ENCODE assay signal across 30 cellular contexts in the genomic region with DNA sequence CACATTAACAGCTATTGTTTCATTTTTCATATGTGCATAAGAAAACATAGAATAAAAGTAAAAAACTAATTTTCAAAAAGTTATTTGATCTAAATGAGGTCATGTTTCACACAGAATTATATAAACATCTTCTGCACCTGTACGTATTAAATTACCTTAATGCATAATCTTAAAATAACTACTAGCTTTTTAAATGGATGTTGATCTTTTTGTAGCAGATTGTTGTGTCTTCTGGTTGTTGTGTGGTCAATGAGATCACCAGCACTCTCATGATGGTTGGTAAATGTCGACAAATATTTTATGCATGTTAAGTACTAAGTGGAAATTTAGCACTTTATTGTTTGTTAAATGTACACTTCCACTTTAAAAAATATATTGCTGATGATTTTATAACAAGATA.
"Had no signal": no experiment of that assay in that cellular context is flagged by ENCODE, and none has a peak within 500 bp of the region (broad histone marks: within the 10 kb centered on the region; RNA-seq: fewer than 3 reads in every experiment).

No MANE protein-coding gene starts in this region.

- H3K4me3 Mint-ChIP-seq: mesothelial cell of epicardium; naive B cell; natural killer cell; nephron progenitor cell; neural progenitor cell; stimulated activated naive CD8-positive, alpha-beta T cell treated with anti-CD3 and anti-CD28 coated beads, Interleukin-15, Interleukin-2, amounts not matched to agents 100 ng/mL and 50 ng/mL, for 24 hours had no signal

- H3K4me2 ChIP-seq: neural progenitor cell, smooth muscle cell had no signal

- H3K36me3 ChIP-seq: ovary, right atrium auricular region, right lobe of liver had no signal

- FAIRE-seq: kidney, urothelium cell line had no signal

- ATAC-seq: left colon, left lung, natural killer cell, right lobe of liver, upper lobe of right lung had no signal

- H3K4me1 ChIP-seq: left lung, neural progenitor cell, right atrium auricular region, suprapubic skin, tibial artery, upper lobe of right lung had no signal

- H3K4me3 ChIP-seq: left lung, lung, neural progenitor cell, ovary, right atrium auricular region, right lobe of liver, smooth muscle cell, suprapubic skin, thoracic aorta, tibial artery, upper lobe of right lung had no signal

- H3K9me3 ChIP-seq: left lung, neutrophil, ovary, right atrium auricular region, right lobe of liver, suprapubic skin, thoracic aorta, tibial artery, upper lobe of right lung had no signal

- H3K27me3 ChIP-seq: left lung, neural progenitor cell, neutrophil, ovary, right atrium auricular region, right lobe of liver, suprapubic skin, tibial artery, upper lobe of right lung had no signal

- H3K27ac ChIP-seq: left lung, neutrophil, ovary, right atrium auricular region, right lobe of liver, suprapubic skin, thoracic aorta, tibial artery, upper lobe of right lung had no signal

- H3K9me3 Mint-ChIP-seq: mesothelial cell of epicardium; naive B cell; natural killer cell; nephron progenitor cell; neural progenitor cell; stimulated activated naive CD8-positive, alpha-beta T cell treated with anti-CD3 and anti-CD28 coated beads, Interleukin-15, Interleukin-2, amounts not matched to agents 100 ng/mL and 50 ng/mL, for 24 hours had no signal

- H3K27me3 Mint-ChIP-seq: naive B cell; progenitor cell of endocrine pancreas; stimulated activated naive CD8-positive, alpha-beta T cell treated with anti-CD3 and anti-CD28 coated beads, Interleukin-15, Interleukin-2, amounts not matched to agents 100 ng/mL and 50 ng/mL, for 24 hours had no signal

- H3K27ac Mint-ChIP-seq: mesothelial cell of epicardium; natural killer cell; neural progenitor cell; progenitor cell of endocrine pancreas; stimulated activated naive CD8-positive, alpha-beta T cell treated with anti-CD3 and anti-CD28 coated beads, Interleukin-15, Interleukin-2, amounts not matched to agents 100 ng/mL and 50 ng/mL, for 24 hours had no signal

- H3K4me1 Mint-ChIP-seq: nephron progenitor cell, neural progenitor cell had no signal

- DNase-seq: hippocampal formation; kidney; left colon; left lung; mesendoderm; naive B cell; natural killer cell; nephron progenitor cell; occipital lobe; ovary; right lobe of liver; stimulated activated CD4-positive, alpha-beta T cell treated with anti-CD3 and anti-CD28 coated beads, Interleukin-12 subunit alpha, Interleukin-12 subunit beta, amount 100 ng/mL, for 4 hours; stimulated activated CD4-positive, alpha-beta T cell treated with anti-CD3 and anti-CD28 coated beads, Interleukin-15, amount 100 ng/mL, for 24 hours; stimulated activated CD4-positive, alpha-beta T cell treated with anti-CD3 and anti-CD28 coated beads, Interleukin-2, amount 100 ng/mL, for 24 hours; stimulated activated CD4-positive, alpha-beta T cell treated with anti-CD3 and anti-CD28 coated beads, Interleukin-4, amount 100 ng/mL, for 1 hour; stimulated activated naive CD4-positive, alpha-beta T cell; tibial artery; trophoblast cell; upper lobe of right lung had no signal

- H3K36me3 Mint-ChIP-seq: natural killer cell had no signal
